ENCODE assay signal across 1 cellular context in the genomic region with DNA sequence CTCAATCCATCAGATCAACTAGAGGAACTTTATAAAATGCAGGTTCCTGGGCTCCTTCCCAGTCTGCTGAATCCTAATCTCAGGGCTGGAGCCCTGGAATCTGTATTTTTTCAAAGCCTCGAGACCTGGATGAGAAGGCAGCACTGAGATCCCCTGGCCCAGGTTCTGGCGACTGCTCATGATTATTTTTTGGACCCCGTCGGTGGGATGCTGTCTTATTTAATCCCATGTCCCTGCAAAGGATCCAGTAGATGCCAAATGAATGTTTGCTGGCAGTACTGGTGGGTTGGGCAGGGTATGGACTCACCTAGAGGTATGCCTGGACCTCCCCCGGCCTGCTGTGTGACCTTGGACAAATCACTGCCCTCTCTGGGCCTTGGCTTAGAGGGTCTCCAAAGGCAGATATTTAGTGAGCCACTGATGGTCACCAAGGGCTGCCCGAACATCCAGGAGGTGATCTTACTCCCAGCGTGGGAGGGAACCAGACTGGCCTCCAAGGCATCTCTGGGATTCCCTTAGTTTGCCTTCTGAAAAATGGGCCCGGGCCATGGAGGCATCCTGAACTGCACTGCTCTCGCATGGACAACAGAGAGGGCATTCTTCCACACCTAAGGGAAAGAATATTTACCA.
TF ChIP-seq lines count a peak whose summit lies in the region.

No MANE protein-coding gene starts in this region.

TF ChIP-seq in GM12878, 131 proteins besides CTCF, POLR2A, EP300 and RAD21 (continued from another document):
- no peak for TF ChIP-seq ASH2L (IDR thresholded peaks at IDR 0.05; ENCODE audit: borderline replicate concordance, low read depth)
- TF ChIP-seq HDGF (IDR thresholded peaks at IDR 0.05), result no peak
- 0 out of 2 replicates have a peak, but pooled peaks have one; percentile 21 for TF ChIP-seq LARP7 (IDR thresholded peaks at IDR 0.05)
- TF ChIP-seq NR2F1 (conservative IDR thresholded peaks at IDR 0.05), result no peak
